8 cellular contexts compared by ENCODE assay signal in genomic region chr4:78592104-78592783, GRCh38.
DNase-seq lines count a peak whose midpoint lies in the region; ATAC-seq and TF ChIP-seq lines count a peak whose summit lies in the region.

No MANE protein-coding gene starts in this region.

- H3K27me3 ChIP-seq in iPS DF 6.9 (ENCODE audit: control insufficient read depth, insufficient read depth, low read length) = no peaks in the 10 kb centered on the region

- no peaks in the 10 kb centered on the region for H3K4me1 ChIP-seq in iPS DF 6.9 (ENCODE audit: control insufficient read depth, insufficient read depth, low read length)

- TF ChIP-seq CTCF in GM10266 (IDR thresholded peaks at IDR 0.05; ENCODE audit: control insufficient read depth, insufficient read depth, low read depth, missing control alignments) (peak; percentile 27), GM20000 (IDR thresholded peaks at IDR 0.05; ENCODE audit: extremely low read depth, missing control alignments) (peak; percentile 27)

- no peaks in the 10 kb centered on the region for H3K9me3 ChIP-seq in iPS DF 6.9 (ENCODE audit: control insufficient read depth, insufficient read depth, low read length)

- no peaks in the 10 kb centered on the region for H3K36me3 ChIP-seq in iPS DF 6.9 (ENCODE audit: control insufficient read depth, insufficient read depth, low read length)

- H3K27ac ChIP-seq in iPS DF 6.9 (ENCODE audit: low read length) = no peak overlapping the region

- no peak overlapping the region for H3K4me3 ChIP-seq in iPS DF 6.9 (ENCODE audit: low read length)

- DNase-seq in GM10266 (ENCODE audit: extremely low spot score) (no peak), GM20000 (ENCODE audit: low spot score) (peak; percentile 12), OCI-M1 (lab: John Stamatoyannopoulos, UW) (peak; percentile 92), iPS DF 6.9 (ENCODE audit: low read depth, low spot score) (peak; percentile 13), activated T-cell treated with anti-CD3 and anti-CD28 coated beads for 4 hours (no peak), NCI-H1105 treated with DMSO at 0.1 percent for 48 hours (lab: John Stamatoyannopoulos, UW) (no peak), CD1c-positive myeloid dendritic cell (ENCODE audit: extremely low spot score) (no peak)

- WGBS in iPS DF 6.9 (ENCODE audit: insufficient coverage, insufficient read length) = no CpG with 5 or more reads among the region's 3 CpGs

- ATAC-seq in HG02973 (IDR thresholded peaks at IDR 0.05; ENCODE audit: unreplicated experiment) = no peak

Comparison
In these comparisons a context has a peak if more than half of its experiments do, and no peak if none do; other contexts are left out.
1. DNase-seq: peak in GM20000 (single experiment), OCI-M1 (single experiment) and iPS DF 6.9 (single experiment); none in GM10266 (single experiment), activated T-cell treated with anti-CD3 and anti-CD28 coated beads for 4 hours (single experiment), NCI-H1105 treated with DMSO at 0.1 percent for 48 hours (single experiment) and CD1c-positive myeloid dendritic cell (single experiment).